In genomic region chr3:38725726-38726410, GRCh38 we compare ENCODE assay signal across 1 cellular context.
TF ChIP-seq lines count a peak whose summit lies in the region.

No MANE protein-coding gene starts in this region.

TF ChIP-seq in IMR-90, 13 proteins besides CTCF, POLR2A, EP300 and RAD21 (continued from another document):
- no peak for TF ChIP-seq BHLHE40 (IDR thresholded peaks at IDR 0.05; ENCODE audit: low read depth, low read length)
- TF ChIP-seq NFE2L2 (IDR thresholded peaks at IDR 0.05; ENCODE audit: low read depth, low read length): no peak
- TF ChIP-seq RCOR1 (IDR thresholded peaks at IDR 0.05; ENCODE audit: insufficient replicate concordance, low read length): no peak
